Comparison of ENCODE assay signal across 8 cellular contexts in genomic region chr12:1083086-1083887, GRCh38.
DNase-seq lines count a peak whose midpoint lies in the region; ATAC-seq, FAIRE-seq and TF ChIP-seq lines count a peak whose summit lies in the region.

No MANE protein-coding gene starts in this region.

- no peak overlapping the region for H3K4me2 ChIP-seq in GM23248 (ENCODE audit: unreplicated experiment)

- 64 to 68% methylated on average over 12 of the region's 12 CpGs for WGBS in GM23248 (ENCODE audit: low coverage in 1 of 2, low lambda C conversion rate in 2 of 2, missing lambda C conversion rate in 2 of 2), 2 experiments
- WGBS in heart right ventricle, 2 donors = 58 to 78% methylated on average over 12 of the region's 12 CpGs
- WGBS in psoas muscle, 3 donors = 46 to 60% (median 58%) methylated on average over 12 of the region's 12 CpGs

- no peaks in the 10 kb centered on the region for H3K9me3 ChIP-seq in GM23248 (ENCODE audit: low read depth)
- H3K9me3 ChIP-seq in heart right ventricle = no peaks in the 10 kb centered on the region
- H3K9me3 ChIP-seq in psoas muscle = no peaks in the 10 kb centered on the region

- ATAC-seq in SK-N-SH treated with all-trans-retinoic acid at 6 μM for 48 hours (peak; percentile 94), heart right ventricle (peak in 5 of 8 donors; percentile 27 to 53 (median 34)), psoas muscle (peak in 1 of 4 donors; percentile 46), HG02852 (IDR thresholded peaks at IDR 0.05; ENCODE audit: unreplicated experiment) (no peak)

- H3K27me3 ChIP-seq in GM23248 (replicated peaks; ENCODE audit: insufficient read depth) (no peaks in the 10 kb centered on the region), heart right ventricle (no peaks in the 10 kb centered on the region), psoas muscle (ENCODE audit: insufficient read depth in 3 of 3, low read length in 2 of 3) (no peaks in the 10 kb centered on the region)

- DNase-seq in GM23248 = no peak
- no peak for DNase-seq in heart right ventricle
- DNase-seq in psoas muscle = no peak
- DNase-seq in NCI-H2171 (lab: John Stamatoyannopoulos, UW) = no peak
- no peak for DNase-seq in NCI-H2171 treated with DMSO at 0.1 percent for 48 hours (lab: John Stamatoyannopoulos, UW)
- DNase-seq in H54 (ENCODE audit: insufficient read length, low spot score) = no peak

- no peak overlapping the region for H3K9ac ChIP-seq in GM23248

- no peaks in the 10 kb centered on the region for H3K9me2 ChIP-seq in GM23248 (ENCODE audit: insufficient read depth)

- H3K79me2 ChIP-seq in GM23248 (ENCODE audit: insufficient read depth) = peaks cover 62% of the 10 kb centered on the region

- H3K27ac ChIP-seq in GM23248 = peak overlapping the region; percentile 24; the same call in 1 of the 2 replicates
- H3K27ac ChIP-seq in heart right ventricle = peak overlapping the region in 6 of 10 donors; percentile 4 to 50 (median 22)
- peak overlapping the region; percentile 44 for H3K27ac ChIP-seq in psoas muscle

- H3K4me3 ChIP-seq in GM23248 (no peak overlapping the region), heart right ventricle (peak overlapping the region in 3 of 10 donors; percentile 0 to 23 (median 8)), psoas muscle (peak overlapping the region; percentile 9)

- intact Hi-C loops in heart right ventricle (cut with DNase I) = loop anchor here in 2 of 10 donors (5.0 kb wide), 2 partner anchors 96 to 131 kb away; no protein-coding TSS in a partner anchor
- intact Hi-C loops in psoas muscle (cut with DNase I) = no loop called here

- FAIRE-seq in H54 (lab: Jason Lieb, UNC) = no peak

- H3K4me1 ChIP-seq in GM23248 (ENCODE audit: insufficient read depth) = peaks cover 4% of the 10 kb centered on the region; the same call in 1 of the 2 replicates
- H3K4me1 ChIP-seq in heart right ventricle = peaks cover 0 to 15% (median 3%) of the 10 kb centered on the region in 9 donors
- peaks cover 14% of the 10 kb centered on the region for H3K4me1 ChIP-seq in psoas muscle

- H2AFZ ChIP-seq in GM23248 = no peak overlapping the region

- in situ Hi-C loops in GM23248 (cut with MboI) = no loop called here

- no peak for TF ChIP-seq POLR2A in H54 (IDR thresholded peaks at IDR 0.05; ENCODE audit: low read depth, low read length)

- H3K36me3 ChIP-seq in GM23248 (ENCODE audit: low read depth) (no peaks in the 10 kb centered on the region), heart right ventricle (peaks cover 0 to 7% (median 0%) of the 10 kb centered on the region in 9 donors), psoas muscle (ENCODE audit: insufficient read depth in 1 of 2, low read depth in 1 of 2) (no peaks in the 10 kb centered on the region)

- H3F3A ChIP-seq in GM23248 (ENCODE audit: insufficient read depth) = 0 out of 2 replicates have a peak, but pooled peaks cover 17% of the 10 kb centered on the region

- no peaks in the 10 kb centered on the region for H4K20me1 ChIP-seq in GM23248 (ENCODE audit: insufficient read depth)

- TF ChIP-seq CTCF in heart right ventricle (IDR thresholded peaks at IDR 0.05) (no peak), psoas muscle (IDR thresholded peaks at IDR 0.05) (no peak)

TF ChIP-seq in SK-N-SH treated with all-trans-retinoic acid at 6 μM for 48 hours, 23 proteins besides CTCF, POLR2A, EP300 and RAD21:
- no peak for TF ChIP-seq GLIS3 (CRISPR knock-in tag; IDR thresholded peaks at IDR 0.05)
- TF ChIP-seq RARB (CRISPR knock-in tag; IDR thresholded peaks at IDR 0.05) = no peak
- no peak for TF ChIP-seq POU6F1 (CRISPR knock-in tag; IDR thresholded peaks at IDR 0.05; ENCODE audit: borderline replicate concordance, low read depth)
- no peak for TF ChIP-seq SNAI2 (CRISPR knock-in tag; IDR thresholded peaks at IDR 0.05)
- no peak for TF ChIP-seq CREB5 (CRISPR knock-in tag; IDR thresholded peaks at IDR 0.05; ENCODE audit: low read depth)
- TF ChIP-seq OSR1 (CRISPR knock-in tag; IDR thresholded peaks at IDR 0.05) = no peak
- no peak for TF ChIP-seq TSHZ2 (CRISPR knock-in tag; IDR thresholded peaks at IDR 0.05)
- TF ChIP-seq ZFP3 (CRISPR knock-in tag; IDR thresholded peaks at IDR 0.05) = peak; percentile 26; the same call in 1 of the 2 replicates
- TF ChIP-seq ISL1 (CRISPR knock-in tag; IDR thresholded peaks at IDR 0.05) = peak; percentile 7; the same call in 1 of the 2 replicates
- no peak for TF ChIP-seq ZNF8 (CRISPR knock-in tag; IDR thresholded peaks at IDR 0.05)
- TF ChIP-seq PATZ1 (CRISPR knock-in tag; IDR thresholded peaks at IDR 0.05; ENCODE audit: borderline replicate concordance) = no peak
- no peak for TF ChIP-seq ARNTL (CRISPR knock-in tag; IDR thresholded peaks at IDR 0.05; ENCODE audit: borderline replicate concordance, low read depth)
